ENCODE assay signal across 8 cellular contexts in genomic region chr10:61752111-61753011, GRCh38.
DNase-seq lines count a peak whose midpoint lies in the region; ATAC-seq and TF ChIP-seq lines count a peak whose summit lies in the region.

No MANE protein-coding gene starts in this region.

- no peak for TF ChIP-seq CTCF in HFFc6 (IDR thresholded peaks at IDR 0.05)

- peak; percentile 48 for DNase-seq in HFFc6
- DNase-seq in RKO (ENCODE audit: low spot score): peak; percentile 3
- DNase-seq in fibroblast of peridontal ligament (ENCODE audit: extremely low read depth): peak; percentile 68
- DNase-seq in nucleus accumbens (lab: John Stamatoyannopoulos, UW): no peak
- no peak for DNase-seq in NCI-H2227 (lab: John Stamatoyannopoulos, UW; ENCODE audit: unreplicated experiment)
- DNase-seq in stimulated activated CD4-positive, alpha-beta T cell treated with anti-CD3 and anti-CD28 coated beads, Interleukin-15, amount 100 ng/mL, for 24 hours: no peak

- H3K9me3 Mint-ChIP-seq in HFFc6: no peaks in the 10 kb centered on the region

- H3K27ac Mint-ChIP-seq in HFFc6: peak overlapping the region; percentile 78

- H3K4me1 ChIP-seq in subcutaneous abdominal adipose tissue (ENCODE audit: control insufficient read depth in 5 of 5, insufficient read depth in 5 of 5, low read length in 5 of 5): peaks cover 0 to 25% (median 19%) of the 10 kb centered on the region in 5 donors

- peaks cover 68% of the 10 kb centered on the region for H3K4me1 Mint-ChIP-seq in HFFc6 (ENCODE audit: low read depth)

- ATAC-seq in GM18505 (IDR thresholded peaks at IDR 0.05; ENCODE audit: unreplicated experiment): peak; percentile 62

- H3K9me3 ChIP-seq in subcutaneous abdominal adipose tissue (ENCODE audit: control insufficient read depth in 5 of 5, low read length in 5 of 5): no peaks in the 10 kb centered on the region

- H3K27me3 ChIP-seq in subcutaneous abdominal adipose tissue (ENCODE audit: control insufficient read depth in 5 of 5, insufficient read depth in 4 of 5, low read length in 5 of 5): no peaks in the 10 kb centered on the region

- H3K27ac ChIP-seq in subcutaneous abdominal adipose tissue (ENCODE audit: low read depth, low read length): peak overlapping the region; percentile 24

- no peak for TF ChIP-seq POLR2A in GM18505 (IDR thresholded peaks at IDR 0.05; ENCODE audit: borderline replicate concordance, extremely low read depth, insufficient read depth, insufficient read length)

- peak overlapping the region; percentile 57 for H3K4me3 Mint-ChIP-seq in HFFc6

- peak overlapping the region in 1 of 5 donors; percentile 6 for H3K4me3 ChIP-seq in subcutaneous abdominal adipose tissue (ENCODE audit: low read depth in 1 of 5, low read length in 5 of 5)

- H3K27me3 Mint-ChIP-seq in HFFc6 (ENCODE audit: insufficient read depth): no peaks in the 10 kb centered on the region

- no peaks in the 10 kb centered on the region for H3K36me3 Mint-ChIP-seq in HFFc6 (ENCODE audit: low read depth)

- no peaks in the 10 kb centered on the region for H3K36me3 ChIP-seq in subcutaneous abdominal adipose tissue (ENCODE audit: control insufficient read depth in 5 of 5, insufficient read depth in 5 of 5, low read length in 5 of 5)

- peak overlapping the region in 1 of 5 donors; percentile 0 for H3K9ac ChIP-seq in subcutaneous abdominal adipose tissue (ENCODE audit: low read length in 5 of 5)

Comparison
In these comparisons a context has a peak if more than half of its experiments do, and no peak if none do; other contexts are left out.
1. DNase-seq: peak in HFFc6 (single experiment), RKO (single experiment) and fibroblast of peridontal ligament (single experiment); none in nucleus accumbens (0 of 56), NCI-H2227 (single experiment) and stimulated activated CD4-positive, alpha-beta T cell treated with anti-CD3 and anti-CD28 coated beads, Interleukin-15, amount 100 ng/mL, for 24 hours (single experiment).